In the genomic region with DNA sequence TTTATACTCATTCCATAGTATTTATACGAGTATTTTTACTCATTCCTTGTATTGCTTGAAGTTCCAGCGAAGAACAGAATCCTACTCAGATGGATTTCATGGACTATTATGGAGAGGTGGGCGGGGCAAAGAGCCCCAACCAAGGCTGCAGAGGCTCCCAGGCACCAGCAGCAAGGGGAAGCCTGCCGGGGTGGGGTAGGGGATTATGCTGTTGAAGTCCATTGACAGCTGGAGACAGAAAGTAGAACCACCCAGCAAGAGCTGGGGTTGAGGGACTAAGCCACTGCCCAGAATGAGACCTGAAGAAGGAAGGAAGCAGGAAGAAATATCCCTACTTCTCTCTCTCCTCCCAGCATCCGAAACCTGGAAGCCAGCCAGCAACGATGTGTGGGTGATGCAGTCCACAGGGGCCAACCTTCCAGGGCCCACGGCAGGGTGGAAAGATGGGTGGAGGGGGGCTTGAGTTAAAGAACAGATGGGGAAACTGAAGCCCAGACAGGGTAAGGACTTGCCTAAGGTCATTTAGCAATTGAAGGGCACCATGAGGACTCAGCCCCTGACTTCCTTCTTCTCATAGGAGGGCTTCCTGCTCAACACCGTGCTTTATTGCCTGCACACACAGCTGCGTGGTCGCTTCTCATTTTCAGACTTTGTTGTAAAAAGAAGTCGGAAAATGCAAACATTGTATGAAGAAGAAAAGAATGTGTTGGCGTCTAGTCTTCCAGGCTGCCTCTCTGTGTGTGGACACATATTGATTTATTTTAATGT, we compare ENCODE assay signal across 16 cellular contexts. TPM values are rescaled to one million over a fixed set of nuclear protein-coding genes. Genes with fewer than 3 reads are reported as not detected.
DNase-seq lines count a peak whose midpoint lies in the region; ATAC-seq and TF ChIP-seq lines count a peak whose summit lies in the region.
"Had no signal": no experiment of that assay in that cellular context is flagged by ENCODE, and none has a peak within 500 bp of the region (broad histone marks: within the 10 kb centered on the region; RNA-seq: fewer than 3 reads in every experiment).

No MANE protein-coding gene starts in this region.

- peaks cover 31% of the 10 kb centered on the region for H3K4me1 ChIP-seq in CD4-positive, CD25-positive, alpha-beta regulatory T cell (ENCODE audit: control insufficient read depth, insufficient read depth, low read length, poor library complexity, severe bottlenecking)
- H3K4me1 ChIP-seq in HEK293 (ENCODE audit: control insufficient read depth, insufficient read depth, low read length) (peaks cover 9% of the 10 kb centered on the region), OCI-LY3 (ENCODE audit: low read length) (peaks cover 47% of the 10 kb centered on the region), prostate gland (replicated peaks) (no peaks in the 10 kb centered on the region), esophagus squamous epithelium (peaks cover 5 to 8% (median 6%) of the 10 kb centered on the region in 3 donors)
- H3K4me1 ChIP-seq: gastrocnemius medialis had no signal

- H4K20me1 ChIP-seq in OCI-LY3 (ENCODE audit: insufficient read depth, low read length): no peaks in the 10 kb centered on the region

- H3K4me1 Mint-ChIP-seq in CD4-positive, CD25-positive, alpha-beta regulatory T cell: peaks cover 5 to 43% (median 26%) of the 10 kb centered on the region in 4 donors
- peaks cover 11% of the 10 kb centered on the region for H3K4me1 Mint-ChIP-seq in memory B cell

- peak overlapping the region in 3 of 4 donors; percentile 33 to 51 (median 51) for H3K4me3 Mint-ChIP-seq in CD4-positive, CD25-positive, alpha-beta regulatory T cell
- peak overlapping the region; percentile 31 for H3K4me3 Mint-ChIP-seq in memory B cell
- H3K4me3 Mint-ChIP-seq: activated T-cell treated with anti-CD3 and anti-CD28 coated beads, Interleukin-2, amount 50 U/mL, for 4 hours had no signal

- 34% methylated on average over 12 of the region's 12 CpGs for WGBS in prostate gland
- 24 to 26% methylated on average over 12 of the region's 12 CpGs for WGBS in esophagus squamous epithelium, 2 donors

- no peaks in the 10 kb centered on the region for H3K9me3 ChIP-seq in CD4-positive, CD25-positive, alpha-beta regulatory T cell (ENCODE audit: control insufficient read depth in 2 of 2, low read length in 2 of 2)
- H3K9me3 ChIP-seq in HEK293 (ENCODE audit: control insufficient read depth, insufficient read depth, low read depth, low read length) (no peaks in the 10 kb centered on the region), OCI-LY3 (ENCODE audit: insufficient read depth, low read length) (no peaks in the 10 kb centered on the region), prostate gland (no peaks in the 10 kb centered on the region), esophagus squamous epithelium (no peaks in the 10 kb centered on the region)
- H3K9me3 ChIP-seq: gastrocnemius medialis, SJSA1 had no signal

- no peaks in the 10 kb centered on the region for H3K36me3 ChIP-seq in CD4-positive, CD25-positive, alpha-beta regulatory T cell (ENCODE audit: control insufficient read depth, insufficient read depth, low read length)
- H3K36me3 ChIP-seq in HEK293 (ENCODE audit: control insufficient read depth in 2 of 2, insufficient read depth in 1 of 2, low read length in 2 of 2) (no peaks in the 10 kb centered on the region), OCI-LY3 (replicated peaks; ENCODE audit: low read depth, low read length) (no peaks in the 10 kb centered on the region), prostate gland (no peaks in the 10 kb centered on the region), esophagus squamous epithelium (no peaks in the 10 kb centered on the region)
- H3K36me3 ChIP-seq: gastrocnemius medialis, SJSA1 had no signal

- peak overlapping the region; percentile 80 for H2AFZ ChIP-seq in OCI-LY3 (ENCODE audit: low read depth, low read length)

- ATAC-seq in CD4-positive, CD25-positive, alpha-beta regulatory T cell (ENCODE audit: low read depth in 2 of 2): peak in 1 of 2 donors; percentile 32
- ATAC-seq in memory B cell (ENCODE audit: low read depth): peak; percentile 38
- no peak for ATAC-seq in GM21526 (IDR thresholded peaks at IDR 0.05; ENCODE audit: low FRiP score, unreplicated experiment)
- ATAC-seq: gastrocnemius medialis had no signal

- CTCF ChIA-PET in HEK293 (lab: Yijun Ruan, JAX): no interaction called here

- H3K27me3 Mint-ChIP-seq in CD4-positive, CD25-positive, alpha-beta regulatory T cell: no peaks in the 10 kb centered on the region
- H3K27me3 Mint-ChIP-seq in memory B cell: peaks cover 2% of the 10 kb centered on the region

- TF ChIP-seq POLR2A in prostate gland (IDR thresholded peaks at IDR 0.05): no peak
- TF ChIP-seq POLR2A in esophagus squamous epithelium (IDR thresholded peaks at IDR 0.05): no peak

- peak overlapping the region; percentile 42; the same call in 1 of the 2 replicates for H3K9ac ChIP-seq in OCI-LY3 (ENCODE audit: low read length)

- H3K36me3 Mint-ChIP-seq in CD4-positive, CD25-positive, alpha-beta regulatory T cell: no peaks in the 10 kb centered on the region
- no peaks in the 10 kb centered on the region for H3K36me3 Mint-ChIP-seq in memory B cell

- peak overlapping the region; percentile 42 to 49 (median 48) for H3K27ac Mint-ChIP-seq in CD4-positive, CD25-positive, alpha-beta regulatory T cell
- no peak overlapping the region for H3K27ac Mint-ChIP-seq in memory B cell

- H3K27ac ChIP-seq in CD4-positive, CD25-positive, alpha-beta regulatory T cell (ENCODE audit: insufficient read depth, low read length, poor library complexity, severe bottlenecking): no peak overlapping the region
- H3K27ac ChIP-seq in HEK293 (ENCODE audit: extremely low read depth, low read depth, low read length) (no peak overlapping the region), OCI-LY3 (ENCODE audit: low read length) (peak overlapping the region; percentile 1; the same call in 1 of the 2 replicates), prostate gland (no peak overlapping the region), esophagus squamous epithelium (no peak overlapping the region)
- H3K27ac ChIP-seq: gastrocnemius medialis, SJSA1 had no signal

- H3K9me3 Mint-ChIP-seq in CD4-positive, CD25-positive, alpha-beta regulatory T cell: peaks cover 0 to 5% (median 0%) of the 10 kb centered on the region in 7 donors
- H3K9me3 Mint-ChIP-seq in memory B cell: no peaks in the 10 kb centered on the region
- H3K9me3 Mint-ChIP-seq: activated T-cell treated with anti-CD3 and anti-CD28 coated beads, Interleukin-2, amount 50 U/mL, for 4 hours had no signal

- intact Hi-C loops in prostate gland (cut with DNase I): no loop called here
- intact Hi-C loops in esophagus squamous epithelium (cut with DNase I): loop anchor here (5.0 kb wide), 1 partner anchor 337 kb away; no protein-coding TSS in a partner anchor

- TF ChIP-seq CTCF in HEK293 (tag by site-specific recombination; IDR thresholded peaks at IDR 0.05) (no peak), OCI-LY3 (IDR thresholded peaks at IDR 0.05; ENCODE audit: low read depth, low read length) (no peak), prostate gland (IDR thresholded peaks at IDR 0.05) (no peak), esophagus squamous epithelium (IDR thresholded peaks at IDR 0.05) (no peak)

- POLR2A ChIA-PET in HEK293 (lab: Yijun Ruan, JAX): interaction anchor here (0.8 kb wide), 1 partner anchor 74 kb away, joined by 4 read pairs; no protein-coding TSS in a partner anchor

- DNase-seq in CD4-positive, CD25-positive, alpha-beta regulatory T cell: peak in 1 of 3 donors; percentile 38
- DNase-seq in memory B cell (ENCODE audit: low spot score in 2 of 2): no peak
- DNase-seq in prostate gland (ENCODE audit: low spot score): no peak
- no peak for DNase-seq in central memory CD4-positive, alpha-beta T cell
- DNase-seq in esophagus squamous epithelium (lab: John Stamatoyannopoulos, UW): no peak
- DNase-seq: activated CD4-positive, CD25-positive, alpha-beta regulatory T cell treated with anti-CD3 and anti-CD28 coated beads, Interleukin-2, amount 50 U/mL, for 72 hours; activated T-cell treated with anti-CD3 and anti-CD28 coated beads, Interleukin-2, amount 50 U/mL, for 4 hours; aorta; gastrocnemius medialis; NCI-H2107; retina had no signal

- H3K27me3 ChIP-seq in CD4-positive, CD25-positive, alpha-beta regulatory T cell (ENCODE audit: control insufficient read depth, insufficient read depth, low read length): no peaks in the 10 kb centered on the region
- no peaks in the 10 kb centered on the region for H3K27me3 ChIP-seq in OCI-LY3 (ENCODE audit: low read depth, low read length)
- peaks cover 6% of the 10 kb centered on the region for H3K27me3 ChIP-seq in prostate gland (replicated peaks; ENCODE audit: insufficient read depth)
- peaks cover 0 to 68% (median 0%) of the 10 kb centered on the region in 4 donors for H3K27me3 ChIP-seq in esophagus squamous epithelium
- H3K27me3 ChIP-seq: SJSA1 had no signal

- peak overlapping the region; percentile 36 for H3K4me2 ChIP-seq in OCI-LY3 (ENCODE audit: low read length)

- no peaks in the 10 kb centered on the region for H3K79me2 ChIP-seq in OCI-LY3 (ENCODE audit: low read length)

- peak overlapping the region; percentile 26 for H3K4me3 ChIP-seq in CD4-positive, CD25-positive, alpha-beta regulatory T cell (ENCODE audit: low read depth, low read length)
- no peak overlapping the region for H3K4me3 ChIP-seq in HEK293 (ENCODE audit: low read depth, low read length)
- H3K4me3 ChIP-seq in OCI-LY3 (ENCODE audit: low read length): peak overlapping the region; percentile 14; the same call in 1 of the 2 replicates
- H3K4me3 ChIP-seq in prostate gland: no peak overlapping the region
- no peak overlapping the region for H3K4me3 ChIP-seq in esophagus squamous epithelium
- H3K4me3 ChIP-seq: gastrocnemius medialis, SJSA1 had no signal

TF ChIP-seq in HEK293, 187 proteins besides CTCF, POLR2A, EP300 and RAD21 (continues in another document):
- TF ChIP-seq YY1 (tag by site-specific recombination; IDR thresholded peaks at IDR 0.05): no peak
- TF ChIP-seq ZNF302 (tag by site-specific recombination; IDR thresholded peaks at IDR 0.05; ENCODE audit: low read depth): no peak
- no peak for TF ChIP-seq ZNF837 (tag by site-specific recombination; IDR thresholded peaks at IDR 0.05)
- TF ChIP-seq ZNF416 (tag by site-specific recombination; IDR thresholded peaks at IDR 0.05): no peak
- TF ChIP-seq KLF7 (tag by site-specific recombination; IDR thresholded peaks at IDR 0.05; ENCODE audit: borderline replicate concordance): no peak
- no peak for TF ChIP-seq MEIS1 (CRISPR knock-in tag; IDR thresholded peaks at IDR 0.05; ENCODE audit: borderline replicate concordance)
- TF ChIP-seq ZNF548 (tag by site-specific recombination; IDR thresholded peaks at IDR 0.05): no peak
- TF ChIP-seq SCRT1 (tag by site-specific recombination; IDR thresholded peaks at IDR 0.05; ENCODE audit: borderline replicate concordance): no peak

RNA-seq across cellular contexts. Expression of gene GTSF1L, which starts 18.3 kb away (rescaled TPM):
- total RNA-seq in CD4-positive, CD25-positive, alpha-beta regulatory T cell: 1.1 TPM
- polyA plus RNA-seq in CD4-positive, CD25-positive, alpha-beta regulatory T cell: 1 to 10 TPM in 3 of 4 donors, under 1 TPM in 1; 0.98 to 3.0 (median 1.7) TPM
- total RNA-seq in prostate gland: 1 to 10 TPM in 1 of 2 donors, not detected in 1; 7.2 TPM
- not detected for total RNA-seq in esophagus squamous epithelium
- total RNA-seq: activated T-cell treated with anti-CD3 and anti-CD28 coated beads, Interleukin-2, amount 50 U/mL, for 4 hours; aorta; gastrocnemius medialis; SJSA1 had no signal
- polyA plus RNA-seq: aorta, keratinocyte had no signal

Comparison
In these comparisons a context has a peak if more than half of its experiments do, and no peak if none do; other contexts are left out.
1. H3K4me3 ChIP-seq: peak in CD4-positive, CD25-positive, alpha-beta regulatory T cell (single experiment) and OCI-LY3 (single experiment); none in HEK293 (single experiment), prostate gland (0 of 2) and esophagus squamous epithelium (0 of 4).